Comparison of ENCODE assay signal across 18 cellular contexts in the genomic region with DNA sequence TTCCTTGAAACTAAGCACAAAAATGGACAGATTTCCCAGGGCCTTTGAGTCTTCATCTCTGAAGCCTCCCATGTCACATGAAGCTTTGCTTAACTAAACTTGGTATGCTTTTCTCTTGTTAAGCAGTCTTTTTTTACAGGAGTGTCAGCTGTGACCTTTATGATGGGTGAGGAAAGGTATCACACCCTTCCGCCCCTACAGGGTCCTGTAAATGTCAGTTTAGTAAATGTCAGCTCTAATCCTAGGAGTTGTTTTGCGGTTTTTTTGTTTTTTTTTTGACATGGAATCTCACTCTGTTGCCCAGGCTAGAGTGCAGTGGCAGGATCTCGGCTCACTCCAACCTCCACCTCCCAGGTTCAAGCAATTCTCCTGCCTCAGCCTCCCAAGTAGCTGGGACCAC. TPM values are rescaled to one million over a fixed set of nuclear protein-coding genes. Genes with fewer than 3 reads are reported as not detected.
"Had no signal": no experiment of that assay in that cellular context is flagged by ENCODE, and none has a peak within 500 bp of the region (broad histone marks: within the 10 kb centered on the region; RNA-seq: fewer than 3 reads in every experiment).

No MANE protein-coding gene starts in this region.

- H3K4me3 Mint-ChIP-seq: activated CD4-positive, alpha-beta T cell treated with anti-CD3 and anti-CD28 coated beads, Interleukin-2, amount 10 ng/mL, durations not matched to agents 7 days and 5 days; mesothelial cell of epicardium; stimulated activated naive CD8-positive, alpha-beta T cell treated with anti-CD3 and anti-CD28 coated beads, Interleukin-15, Interleukin-2, amounts not matched to agents 100 ng/mL and 50 ng/mL, for 24 hours; T-helper 1 cell treated with Interleukin-12 subunit alpha and Interleukin-12 subunit beta and Interleukin-4 antibody, amounts not matched to agents 30 μg/mL and 1 μg/mL, for 36 hours; WTC11 had no signal

- H3K9me3 Mint-ChIP-seq: activated CD4-positive, alpha-beta T cell treated with anti-CD3 and anti-CD28 coated beads, Interleukin-2, amount 10 ng/mL, durations not matched to agents 7 days and 5 days; effector memory CD8-positive, alpha-beta T cell; mesothelial cell of epicardium; naive B cell; stimulated activated naive CD8-positive, alpha-beta T cell treated with anti-CD3 and anti-CD28 coated beads, Interleukin-15, Interleukin-2, amounts not matched to agents 100 ng/mL and 50 ng/mL, for 24 hours; T-helper 1 cell treated with Interleukin-12 subunit alpha and Interleukin-12 subunit beta and Interleukin-4 antibody, amounts not matched to agents 30 μg/mL and 1 μg/mL, for 36 hours; WTC11 had no signal

- H3K27ac Mint-ChIP-seq: activated CD4-positive, alpha-beta T cell treated with anti-CD3 and anti-CD28 coated beads, Interleukin-2, amount 10 ng/mL, durations not matched to agents 7 days and 5 days; effector memory CD8-positive, alpha-beta T cell; mesothelial cell of epicardium; stimulated activated naive CD8-positive, alpha-beta T cell treated with anti-CD3 and anti-CD28 coated beads, Interleukin-15, Interleukin-2, amounts not matched to agents 100 ng/mL and 50 ng/mL, for 24 hours; T-helper 1 cell treated with Interleukin-12 subunit alpha and Interleukin-12 subunit beta and Interleukin-4 antibody, amounts not matched to agents 30 μg/mL and 1 μg/mL, for 36 hours; WTC11 had no signal

- H3K36me3 Mint-ChIP-seq: mesothelial cell of epicardium, naive B cell, WTC11 had no signal

- H3K27me3 Mint-ChIP-seq: activated CD4-positive, alpha-beta T cell treated with anti-CD3 and anti-CD28 coated beads, Interleukin-2, amount 10 ng/mL, durations not matched to agents 7 days and 5 days; effector memory CD8-positive, alpha-beta T cell; naive B cell; stimulated activated naive CD8-positive, alpha-beta T cell treated with anti-CD3 and anti-CD28 coated beads, Interleukin-15, Interleukin-2, amounts not matched to agents 100 ng/mL and 50 ng/mL, for 24 hours had no signal

- DNase-seq: activated CD4-positive, alpha-beta T cell treated with anti-CD3 and anti-CD28 coated beads, Interleukin-2, amount 10 ng/mL, durations not matched to agents 7 days and 5 days; activated gamma-delta T cell treated with Interleukin-2 at 50 U/mL for 16 hours; activated T-cell treated with anti-CD3 and anti-CD28 coated beads, Interleukin-2, amount 50 U/mL, for 48 hours; central memory CD4-positive, alpha-beta T cell; effector memory CD8-positive, alpha-beta T cell; kidney glomerular epithelial cell; naive B cell; SHP77 treated with DMSO at 0.1 percent for 48 hours; stimulated activated CD4-positive, alpha-beta T cell treated with anti-CD3 and anti-CD28 coated beads, Interleukin-15, amount 100 ng/mL, for 24 hours; stimulated activated CD4-positive, alpha-beta T cell treated with anti-CD3 and anti-CD28 coated beads, Interleukin-4, amount 100 ng/mL, for 24 hours; tibial artery had no signal

- H3K9me3 ChIP-seq: adrenal gland, tibial artery had no signal

- H3K27me3 ChIP-seq: adrenal gland, hepatocyte, tibial artery had no signal

- ATAC-seq: effector memory CD8-positive, alpha-beta T cell; WTC11 had no signal

- H3K4me3 ChIP-seq: adrenal gland, hepatocyte, tibial artery had no signal

- H3K36me3 ChIP-seq: adrenal gland, tibial artery had no signal

RNA-seq across cellular contexts. Expression of gene C1orf167, which starts 28.6 kb away (rescaled TPM):
- total RNA-seq: activated CD4-positive, alpha-beta T cell treated with anti-CD3 and anti-CD28 coated beads, Interleukin-2, amount 10 ng/mL, durations not matched to agents 7 days and 5 days; hepatocyte; osteocyte had no signal

RNA-seq across cellular contexts. Expression of gene DRAXIN, which starts 41.8 kb away (rescaled TPM):
- polyA plus RNA-seq: hepatocyte had no signal
